In the genomic region with DNA sequence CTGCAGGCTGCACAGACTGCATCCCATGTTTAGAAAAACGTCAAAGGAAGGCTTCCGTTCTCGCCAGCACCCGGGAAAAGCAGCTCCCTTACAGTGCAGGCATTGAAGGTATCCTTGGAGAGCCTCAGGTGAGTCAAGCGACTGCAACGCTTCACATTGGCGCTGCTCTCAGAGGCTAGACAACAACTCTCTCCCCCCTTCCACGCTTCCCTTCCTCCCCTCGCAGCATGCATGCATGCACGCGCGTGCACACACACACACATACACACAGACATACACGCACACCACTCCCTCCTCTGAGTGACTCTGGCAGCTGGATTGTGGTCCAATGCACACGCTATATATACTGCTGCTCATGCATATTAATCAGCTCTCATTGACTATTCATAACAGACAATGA, we compare ENCODE assay signal across 1 cellular context.
TF ChIP-seq lines count a peak whose summit lies in the region.

No MANE protein-coding gene starts in this region.

TF ChIP-seq in IMR-90, 13 proteins besides CTCF, POLR2A, EP300 and RAD21:
- TF ChIP-seq CHD1 (IDR thresholded peaks at IDR 0.05; ENCODE audit: low read depth, low read length) (no peak), SMC3 (IDR thresholded peaks at IDR 0.05; ENCODE audit: low read depth, low read length) (no peak), USF2 (IDR thresholded peaks at IDR 0.05; ENCODE audit: low read depth, low read length) (no peak), MAFK (IDR thresholded peaks at IDR 0.05; ENCODE audit: low read depth, low read length) (no peak), MAZ (IDR thresholded peaks at IDR 0.05; ENCODE audit: borderline replicate concordance, low read depth, low read length) (no peak), NFE2L2 (IDR thresholded peaks at IDR 0.05; ENCODE audit: low read depth, low read length) (no peak)
